7 cellular contexts compared by ENCODE assay signal in genomic region chr11:46826310-46827044, GRCh38. TPM values are rescaled to one million over a fixed set of nuclear protein-coding genes. Genes with fewer than 3 reads are reported as not detected.
A peak's percentile ranks its signal among the peaks of the same experiment; 100 is the strongest.
DNase-seq lines count a peak whose midpoint lies in the region; ATAC-seq lines count a peak whose summit lies in the region.

No MANE protein-coding gene starts in this region.

- H3K79me1 ChIP-seq in mesenchymal stem cell (replicated peaks; ENCODE audit: low read length, poor library complexity, severe bottlenecking) = no peaks in the 10 kb centered on the region

- peak; percentile 92 for ATAC-seq in GM18502 (IDR thresholded peaks at IDR 0.05; ENCODE audit: poor library complexity, unreplicated experiment)
- peak; percentile 95 for ATAC-seq in HG02870 (IDR thresholded peaks at IDR 0.05; ENCODE audit: unreplicated experiment)

- H3K9me3 ChIP-seq in endocrine pancreas (ENCODE audit: control insufficient read depth, low read length) (no peaks in the 10 kb centered on the region), mesenchymal stem cell (ENCODE audit: control insufficient read depth, low read length) (no peaks in the 10 kb centered on the region)

- H3K4me1 ChIP-seq in endocrine pancreas (ENCODE audit: control insufficient read depth, insufficient read depth, low read length) (peaks cover 12% of the 10 kb centered on the region), mesenchymal stem cell (ENCODE audit: control insufficient read depth, insufficient read depth, low read depth, low read length) (peaks cover 1% of the 10 kb centered on the region)

- no peak overlapping the region for H3K14ac ChIP-seq in mesenchymal stem cell (ENCODE audit: low read length in 2 of 2)

- no peak overlapping the region for H2BK120ac ChIP-seq in mesenchymal stem cell (ENCODE audit: low read depth, low read length)

- peak overlapping the region; percentile 37 for H3K27ac ChIP-seq in mesenchymal stem cell (ENCODE audit: low read length, poor library complexity, severe bottlenecking)

- H3K4me3 ChIP-seq in endocrine pancreas (ENCODE audit: control insufficient read depth, insufficient read depth, low read length) (peak overlapping the region; percentile 68), mesenchymal stem cell (ENCODE audit: insufficient read depth in 1 of 2, low read depth in 1 of 2, low read length in 2 of 2) (peak overlapping the region; percentile 72 to 96)

- peak overlapping the region in 1 of 2 experiments; percentile 95 for H3K23ac ChIP-seq in mesenchymal stem cell (ENCODE audit: low read length in 2 of 2)

- no peak overlapping the region for H4K91ac ChIP-seq in mesenchymal stem cell (ENCODE audit: low read length)

- WGBS in mesenchymal stem cell = 5% methylated on average over 32 of the region's 32 CpGs

- H4K8ac ChIP-seq in mesenchymal stem cell (ENCODE audit: low read length) = no peak overlapping the region

- H2BK12ac ChIP-seq in mesenchymal stem cell (ENCODE audit: low read length in 2 of 2) = peak overlapping the region in 1 of 2 experiments; percentile 15

- H2AFZ ChIP-seq in mesenchymal stem cell (ENCODE audit: low read depth, low read length) = peak overlapping the region; percentile 84

- H3K36me3 ChIP-seq in endocrine pancreas (ENCODE audit: control insufficient read depth, insufficient read depth, low read length) (no peaks in the 10 kb centered on the region), mesenchymal stem cell (ENCODE audit: control insufficient read depth in 1 of 2, insufficient read depth in 2 of 2, low read depth in 1 of 2, low read length in 2 of 2) (no peaks in the 10 kb centered on the region)

- no peak overlapping the region for H2BK5ac ChIP-seq in mesenchymal stem cell (ENCODE audit: low read depth, low read length, poor library complexity, severe bottlenecking)

- peak overlapping the region in 1 of 2 experiments; percentile 88 for H3K18ac ChIP-seq in mesenchymal stem cell (ENCODE audit: low read depth in 1 of 2, low read length in 2 of 2)

- DNase-seq in NCI-H510A treated with DMSO at 0.1 percent for 48 hours (lab: John Stamatoyannopoulos, UW) (peak; percentile 18), mesenchymal stem cell (peak; percentile 86)
- peak; percentile 31 for DNase-seq in activated CD8-positive, alpha-beta memory T cell treated with anti-CD3 and anti-CD28 coated beads, Interleukin-2, amount 50 U/mL, for 1 hour (ENCODE audit: extremely low read depth)
- DNase-seq in stimulated activated CD8-positive, alpha-beta memory T cell treated with anti-CD3 and anti-CD28 coated beads, Interleukin-12 subunit alpha, Interleukin-12 subunit beta, amount 100 ng/mL, for 24 hours (ENCODE audit: extremely low read depth) = peak; percentile 49

- H2BK15ac ChIP-seq in mesenchymal stem cell (ENCODE audit: low read depth, poor library complexity, severe bottlenecking) = no peak overlapping the region

- no peak overlapping the region for H2AK5ac ChIP-seq in mesenchymal stem cell (ENCODE audit: low read length, severe bottlenecking)

- peak overlapping the region; percentile 87 for H3K4me2 ChIP-seq in mesenchymal stem cell (ENCODE audit: low read length, poor library complexity, severe bottlenecking)

- no peak overlapping the region for H3K4ac ChIP-seq in mesenchymal stem cell (ENCODE audit: low read depth in 1 of 2, low read length in 2 of 2)

- no peaks in the 10 kb centered on the region for H3K27me3 ChIP-seq in endocrine pancreas (ENCODE audit: control insufficient read depth, insufficient read depth, low read length)
- H3K27me3 ChIP-seq in mesenchymal stem cell (ENCODE audit: control insufficient read depth in 1 of 2, insufficient read depth in 1 of 2, low read length in 2 of 2) = no peaks in the 10 kb centered on the region

- peak overlapping the region; percentile 75 for H3K9ac ChIP-seq in endocrine pancreas (ENCODE audit: control insufficient read depth, insufficient read depth, low read length)
- H3K9ac ChIP-seq in mesenchymal stem cell (ENCODE audit: low read length) = peak overlapping the region; percentile 90

RNA-seq across cellular contexts. Expression of gene CKAP5, which starts 19.6 kb away (rescaled TPM):
- polyA plus RNA-seq in mesenchymal stem cell (2013, experiment 1 of 2) = 22.6 TPM
- 21.7 TPM for polyA plus RNA-seq in mesenchymal stem cell (2013, experiment 2 of 2)

Comparison
In these comparisons a context has a peak if more than half of its experiments do, and no peak if none do; other contexts are left out.
1. Peak in every context shown above with its lines: DNase-seq, ATAC-seq, H3K4me3 ChIP-seq and H3K27ac ChIP-seq.
2. DNase-seq: peak in every context shown above with its lines; median percentile 86 in mesenchymal stem cell; 49 in stimulated activated CD8-positive, alpha-beta memory T cell treated with anti-CD3 and anti-CD28 coated beads, Interleukin-12 subunit alpha, Interleukin-12 subunit beta, amount 100 ng/mL, for 24 hours; 31 in activated CD8-positive, alpha-beta memory T cell treated with anti-CD3 and anti-CD28 coated beads, Interleukin-2, amount 50 U/mL, for 1 hour; 18 in NCI-H510A treated with DMSO at 0.1 percent for 48 hours.